In the genomic region with DNA sequence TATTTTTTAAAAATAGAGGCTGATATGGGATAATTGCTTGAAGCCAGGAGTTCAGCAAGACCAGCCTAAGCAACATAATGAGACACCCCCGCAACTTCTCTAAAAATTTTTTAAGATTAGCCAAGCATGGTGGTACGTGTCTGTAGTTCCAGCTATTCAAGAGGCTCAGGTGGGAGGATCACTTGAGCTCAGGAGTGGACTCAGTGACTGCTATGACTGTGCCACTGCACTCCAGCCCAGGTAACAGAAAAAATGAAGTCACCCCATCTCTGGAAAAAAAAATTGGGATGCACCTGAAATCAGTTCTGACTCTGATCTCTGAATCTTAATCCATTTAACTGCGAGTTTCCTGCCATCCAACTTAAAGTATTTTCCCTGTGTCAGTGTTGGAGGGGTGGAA, we compare ENCODE assay signal across 18 cellular contexts.
"Had no signal": no experiment of that assay in that cellular context is flagged by ENCODE, and none has a peak within 500 bp of the region (broad histone marks: within the 10 kb centered on the region; RNA-seq: fewer than 3 reads in every experiment).

No MANE protein-coding gene starts in this region.

- FAIRE-seq: kidney had no signal

- H3K27ac ChIP-seq: body of pancreas, colonic mucosa, uterus had no signal

- H3K27ac Mint-ChIP-seq: activated CD4-positive, alpha-beta T cell treated with anti-CD3 and anti-CD28 coated beads for 36 hours; activated naive CD4-positive, alpha-beta T cell treated with anti-CD3 and anti-CD28 coated beads, Interleukin-2, amount 50 U/mL, for 24 hours had no signal

- H3K27me3 Mint-ChIP-seq: activated naive CD4-positive, alpha-beta T cell treated with anti-CD3 and anti-CD28 coated beads, Interleukin-2, amount 50 U/mL, for 24 hours had no signal

- H3K36me3 Mint-ChIP-seq: activated naive CD4-positive, alpha-beta T cell treated with anti-CD3 and anti-CD28 coated beads, Interleukin-2, amount 50 U/mL, for 24 hours had no signal

- ATAC-seq: body of pancreas, left lung had no signal

- H3K4me1 ChIP-seq: colonic mucosa, uterus had no signal

- H3K9me3 ChIP-seq: body of pancreas, colonic mucosa, left lung, tibial nerve, uterus had no signal

- H3K9me3 Mint-ChIP-seq: activated naive CD4-positive, alpha-beta T cell treated with anti-CD3 and anti-CD28 coated beads, Interleukin-2, amount 50 U/mL, for 24 hours had no signal

- H3K36me3 ChIP-seq: colonic mucosa, left lung, tibial nerve, uterus had no signal

- H3K4me3 Mint-ChIP-seq: activated CD4-positive, alpha-beta T cell treated with anti-CD3 and anti-CD28 coated beads for 36 hours; activated naive CD4-positive, alpha-beta T cell treated with anti-CD3 and anti-CD28 coated beads, Interleukin-2, amount 50 U/mL, for 24 hours had no signal

- H3K4me3 ChIP-seq: body of pancreas, colonic mucosa, left lung, tibial nerve, uterus had no signal

- H3K27me3 ChIP-seq: body of pancreas, colonic mucosa, left lung, tibial nerve, uterus had no signal

- DNase-seq: activated CD4-positive, alpha-beta T cell treated with anti-CD3 and anti-CD28 coated beads for 36 hours; activated effector memory CD4-positive, alpha-beta T cell treated with Interleukin-2 at 50 U/mL for 16 hours; amniotic stem cell; body of pancreas; caudate nucleus; colonic mucosa; foreskin fibroblast; hippocampal formation; kidney; left lung; mammary epithelial cell; nucleus accumbens; stimulated activated CD4-positive, alpha-beta T cell treated with anti-CD3 and anti-CD28 coated beads, Interleukin-15, amount 100 ng/mL, for 24 hours; stimulated activated CD4-positive, alpha-beta T cell treated with anti-CD3 and anti-CD28 coated beads, Interleukin-4, amount 100 ng/mL, for 1 hour; stimulated activated naive CD4-positive, alpha-beta T cell; uterus had no signal
